ENCODE assay signal across 8 cellular contexts in genomic region chr12:132218915-132219314, GRCh38.
DNase-seq lines count a peak whose midpoint lies in the region; FAIRE-seq and TF ChIP-seq lines count a peak whose summit lies in the region.

No MANE protein-coding gene starts in this region.

- no peak for FAIRE-seq in frontal cortex (lab: Jason Lieb, UNC)

- POLR2A ChIA-PET in AG04449 (lab: Yijun Ruan, JAX): no interaction called here

- DNase-seq in AG04449 (ENCODE audit: low read depth, low spot score) (no peak), GM12865 (ENCODE audit: low read depth) (peak; percentile 23), OCI-M1 (lab: John Stamatoyannopoulos, UW) (peak; percentile 45), astrocyte of the hippocampus (ENCODE audit: low read depth, low spot score) (peak; percentile 23), myocyte (ENCODE audit: low read depth) (peak; percentile 73), frontal cortex (ENCODE audit: low spot score in 2 of 2) (no peak), kidney glomerular epithelial cell (lab: John Stamatoyannopoulos, UW) (no peak), GM19238 (ENCODE audit: insufficient read length, low spot score) (no peak)

- CTCF ChIA-PET in AG04449 (lab: Yijun Ruan, JAX): interaction anchor here (1.2 kb wide), 1 partner anchor 65 kb away, joined by 4 read pairs; no protein-coding TSS in a partner anchor

- peak; percentile 30 for TF ChIP-seq CTCF in AG04449 (IDR thresholded peaks at IDR 0.05; ENCODE audit: insufficient read depth, low read length, missing control alignments)
- peak; percentile 22 for TF ChIP-seq CTCF in GM12865 (IDR thresholded peaks at IDR 0.05; ENCODE audit: insufficient read depth, low read depth, low read length, missing control alignments)

- no peak overlapping the region for H3K4me3 ChIP-seq in AG04449 (ENCODE audit: low read depth, low read length)
- H3K4me3 ChIP-seq in GM12865 (ENCODE audit: low read depth, low read length): no peak overlapping the region

Comparison
In these comparisons a context has a peak if more than half of its experiments do, and no peak if none do; other contexts are left out.
1. DNase-seq: peak in GM12865 (single experiment), OCI-M1 (single experiment), astrocyte of the hippocampus (single experiment) and myocyte (single experiment); none in AG04449 (single experiment), frontal cortex (0 of 2), kidney glomerular epithelial cell (single experiment) and GM19238 (single experiment).